ENCODE assay signal across 8 cellular contexts in the genomic region with DNA sequence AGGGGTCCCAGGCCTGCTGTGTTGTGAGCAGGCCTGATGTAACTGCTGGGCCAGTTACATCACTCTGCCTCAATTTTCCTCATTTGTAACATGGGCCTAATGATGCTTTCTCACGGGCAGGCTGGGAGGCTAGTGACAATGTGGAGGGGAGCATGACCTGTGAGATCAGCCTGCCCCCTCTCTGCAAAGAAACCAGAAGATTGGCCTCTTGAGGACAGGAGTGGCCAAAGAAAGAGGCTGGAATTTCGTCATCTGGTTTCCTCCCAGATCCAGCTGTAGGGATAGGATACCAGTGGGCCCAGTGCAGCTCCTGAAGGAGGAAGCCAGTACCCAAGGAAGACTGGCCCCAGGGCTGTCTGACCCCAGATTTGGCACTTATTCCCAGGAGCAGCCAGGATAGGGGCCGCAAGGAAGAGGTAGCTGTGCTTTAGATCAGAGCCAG. TPM values are rescaled to one million over a fixed set of nuclear protein-coding genes. Genes with fewer than 3 reads are reported as not detected.
A peak's percentile ranks its signal among the peaks of the same experiment; 100 is the strongest.
DNase-seq lines count a peak whose midpoint lies in the region; ATAC-seq and TF ChIP-seq lines count a peak whose summit lies in the region.

No MANE protein-coding gene starts in this region.

- H3K36me3 ChIP-seq in right lobe of liver (no peaks in the 10 kb centered on the region), upper lobe of left lung (no peaks in the 10 kb centered on the region)

- TF ChIP-seq EP300 in upper lobe of left lung (IDR thresholded peaks at IDR 0.05), result no peak

- no peaks in the 10 kb centered on the region for H3K27me3 Mint-ChIP-seq in MCF 10A (ENCODE audit: insufficient read depth, unreplicated experiment)

- DNase-seq in Caki2 (ENCODE audit: low read depth) (peak; percentile 83), M059J (ENCODE audit: low read depth) (peak; percentile 81), MCF 10A (ENCODE audit: unreplicated experiment) (peak; percentile 86), right lobe of liver (peak in 2 of 3 donors; percentile 34 to 43), upper lobe of left lung (peak in 1 of 2 donors; percentile 84), amniotic stem cell (lab: John Stamatoyannopoulos, UW) (no peak), T-helper 9 cell (no peak), COLO668 (lab: John Stamatoyannopoulos, UW; ENCODE audit: unreplicated experiment) (no peak)

- no peaks in the 10 kb centered on the region for H3K9me3 Mint-ChIP-seq in MCF 10A (ENCODE audit: unreplicated experiment)

- BruUV-seq in MCF 10A (replicated peaks; lab: Mats Ljungman, UMichigan), result TSS peak; percentile 56

- ATAC-seq in right lobe of liver (peak in 1 of 4 donors; percentile 3), upper lobe of left lung (ENCODE audit: low FRiP score in 2 of 2) (peak in 1 of 2 donors; percentile 46)

- H3K4me1 Mint-ChIP-seq in MCF 10A (ENCODE audit: insufficient read depth, unreplicated experiment), result peaks cover 46% of the 10 kb centered on the region

- peak overlapping the region; percentile 99 to 100 (median 99) for H3K27ac ChIP-seq in right lobe of liver
- H3K27ac ChIP-seq in upper lobe of left lung, result peak overlapping the region; percentile 97 to 99 (median 99)

- peak overlapping the region; percentile 83 to 99 (median 86) for H3K4me3 ChIP-seq in right lobe of liver
- peak overlapping the region in 3 of 4 donors; percentile 67 to 96 (median 78) for H3K4me3 ChIP-seq in upper lobe of left lung

- no peaks in the 10 kb centered on the region for H3K36me3 Mint-ChIP-seq in MCF 10A (ENCODE audit: insufficient read depth, unreplicated experiment)

- in situ Hi-C loops in Caki2 (cut with HindIII; ENCODE audit: low pct_unique_long_range_greater_than_20kb, low sequenced_read_pairs), result no loop called here

- no peaks in the 10 kb centered on the region for H3K27me3 ChIP-seq in right lobe of liver
- no peaks in the 10 kb centered on the region for H3K27me3 ChIP-seq in upper lobe of left lung

- TF ChIP-seq CTCF in MCF 10A (IDR thresholded peaks at IDR 0.05; ENCODE audit: unreplicated experiment) (no peak), right lobe of liver (IDR thresholded peaks at IDR 0.05) (no peak), upper lobe of left lung (IDR thresholded peaks at IDR 0.05) (peak in 1 of 6 experiments; percentile 7)

- WGBS in right lobe of liver (ENCODE audit: insufficient coverage, low coverage, low lambda C conversion rate, missing lambda C conversion rate), result 40% methylated on average over 3 of the region's 3 CpGs
- 26 to 45% methylated on average over 3 of the region's 3 CpGs for WGBS in upper lobe of left lung, 2 donors

- H3K27ac Mint-ChIP-seq in MCF 10A (ENCODE audit: low read depth, unreplicated experiment), result peak overlapping the region; percentile 66

- H3K4me1 ChIP-seq in right lobe of liver, result peaks cover 0 to 83% (median 41%) of the 10 kb centered on the region in 4 donors
- H3K4me1 ChIP-seq in upper lobe of left lung, result peaks cover 59 to 85% (median 72%) of the 10 kb centered on the region in 4 donors

- H3K9me3 ChIP-seq in right lobe of liver, result no peaks in the 10 kb centered on the region
- H3K9me3 ChIP-seq in upper lobe of left lung, result no peaks in the 10 kb centered on the region

- TF ChIP-seq POLR2A in right lobe of liver (IDR thresholded peaks at IDR 0.05), result no peak
- TF ChIP-seq POLR2A in upper lobe of left lung (IDR thresholded peaks at IDR 0.05), result peak in 1 of 4 donors; percentile 52

- POLR2A ChIA-PET in MCF 10A (lab: Yijun Ruan, JAX), result interaction anchor here (0.7 to 6.7 kb wide), 9 partner anchors 11 to 154 kb away, joined by 3 to 151 read pairs (median 8); no protein-coding TSS in a partner anchor

- intact Hi-C loops in MCF 10A (cut with micrococcal nuclease), result loop anchor here (2.0 kb wide), 1 partner anchor 15 kb away; no protein-coding TSS in a partner anchor
- intact Hi-C loops in right lobe of liver (cut with DNase I), result no loop called here

- CTCF ChIA-PET in MCF 10A (lab: Yijun Ruan, JAX), result interaction anchor here (1.3 to 1.4 kb wide), 3 partner anchors 17 to 196 kb away, joined by 4 to 7 read pairs (median 4); no protein-coding TSS in a partner anchor

- H3K4me3 Mint-ChIP-seq in MCF 10A (ENCODE audit: unreplicated experiment), result peak overlapping the region; percentile 73

RNA-seq across cellular contexts. Expression of a gene that starts 0.6 kb away (rescaled TPM):
- total RNA-seq in Caki2 (2014; rRNA removed; shearing (Covaris generic); ENCODE audit: low replicate concordance), result 33.9 and 59.6 TPM in 2 replicates
- 40.5 and 57.7 TPM in 2 replicates for total RNA-seq in M059J (2014; rRNA removed; shearing (Covaris generic))
- total RNA-seq in MCF 10A (2022) (87.1 and 91.7 TPM in 2 replicates), right lobe of liver (100 to 1,000 TPM in 4 of 6 experiments, 10 to 100 TPM in 2; 63.8 to 246 (median 173) TPM), upper lobe of left lung (100 to 1,000 TPM in 3 of 6 donors, 10 to 100 TPM in 3; 64.2 to 579 (median 123) TPM)

Comparison
In these comparisons a context has a peak if more than half of its experiments do, and no peak if none do; other contexts are left out.
1. DNase-seq: peak in Caki2 (single experiment), M059J (single experiment), MCF 10A (single experiment) and right lobe of liver (2 of 3); none in amniotic stem cell (single experiment), T-helper 9 cell (single experiment) and COLO668 (single experiment).